ENCODE assay signal across 8 cellular contexts in the genomic region with DNA sequence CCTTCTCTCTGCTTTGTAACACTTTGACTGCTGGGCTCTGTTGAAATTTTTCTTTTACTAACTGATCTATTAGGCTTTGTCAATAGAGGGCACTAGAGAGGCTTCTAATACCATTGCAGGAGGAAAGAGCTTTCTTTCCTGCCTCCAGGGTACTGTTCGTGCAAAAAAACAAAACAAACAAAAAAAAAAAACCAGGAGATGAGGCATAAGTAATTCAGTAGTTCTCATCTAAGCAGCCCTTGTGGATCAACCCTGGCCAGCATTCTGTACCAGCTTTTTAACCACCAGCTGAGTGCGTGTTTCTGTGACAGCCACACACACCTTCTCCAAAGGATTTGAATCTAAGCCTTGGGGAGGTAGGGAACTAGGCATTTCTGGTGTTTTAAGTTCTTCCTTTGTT.
DNase-seq lines count a peak whose midpoint lies in the region; ATAC-seq and TF ChIP-seq lines count a peak whose summit lies in the region.

No MANE protein-coding gene starts in this region.

- H3K4me1 ChIP-seq in Caco-2: no peaks in the 10 kb centered on the region
- H3K4me1 ChIP-seq in Loucy (ENCODE audit: insufficient read depth, low read length, poor library complexity, severe bottlenecking): peaks cover 6% of the 10 kb centered on the region

- H4K20me1 ChIP-seq in Loucy (ENCODE audit: insufficient read depth, low read length, poor library complexity, severe bottlenecking) (no peaks in the 10 kb centered on the region), SU-DHL-6 (ENCODE audit: low read depth, low read length) (no peaks in the 10 kb centered on the region)

- H3K27me3 Mint-ChIP-seq in Caco-2 (ENCODE audit: insufficient read depth, unreplicated experiment) (no peaks in the 10 kb centered on the region), mesothelial cell of epicardium (ENCODE audit: low read depth) (no peaks in the 10 kb centered on the region)
- H3K27me3 Mint-ChIP-seq in activated T-helper 1 cell treated with anti-CD3 and anti-CD28 coated beads, Interleukin-12 subunit alpha, Interleukin-12 subunit beta, Interleukin-2, Interleukin-4 antibody, amounts not matched to agents 30 ng/mL and 10 ng/mL and 1 ng/mL, durations not matched to agents 14 hours and 24 hours and 36 hours (ENCODE audit: insufficient read depth): no peaks in the 10 kb centered on the region

- TF ChIP-seq CTCF in Caco-2 (IDR thresholded peaks at IDR 0.05; ENCODE audit: insufficient read depth in 1 of 2, low read depth in 1 of 2, low read length in 1 of 2, severe bottlenecking in 1 of 2, unreplicated experiment in 1 of 2) (peak; percentile 51 to 62), Loucy (conservative IDR thresholded peaks at IDR 0.05; ENCODE audit: low read length) (peak; percentile 80), SU-DHL-6 (IDR thresholded peaks at IDR 0.05; ENCODE audit: insufficient read depth, low read length, poor library complexity, severe bottlenecking) (peak; percentile 26), mesothelial cell of epicardium (IDR thresholded peaks at IDR 0.05; ENCODE audit: unreplicated experiment) (no peak)

- H3K9me2 ChIP-seq in Loucy (replicated peaks; ENCODE audit: low read depth, low read length): no peaks in the 10 kb centered on the region
- no peaks in the 10 kb centered on the region for H3K9me2 ChIP-seq in SU-DHL-6 (replicated peaks; ENCODE audit: insufficient read depth, low read length)

- H3F3A ChIP-seq in Loucy (ENCODE audit: low read depth) (no peaks in the 10 kb centered on the region), SU-DHL-6 (ENCODE audit: insufficient read depth) (no peaks in the 10 kb centered on the region)

- DNase-seq in Caco-2 (peak in 1 of 2 experiments; percentile 23), iPS DF 4.7 (ENCODE audit: extremely low read depth, low spot score) (peak; percentile 36), T-helper 9 cell (no peak), mesothelial cell of epicardium (ENCODE audit: low spot score in 2 of 2, unreplicated experiment in 2 of 2) (no peak)
- DNase-seq in activated T-helper 1 cell treated with anti-CD3 and anti-CD28 coated beads, Interleukin-12 subunit alpha, Interleukin-12 subunit beta, Interleukin-2, Interleukin-4 antibody, amounts not matched to agents 30 ng/mL and 10 ng/mL and 1 ng/mL, durations not matched to agents 14 hours and 24 hours and 36 hours (ENCODE audit: low spot score): no peak

- intact Hi-C loops in Caco-2 (cut with micrococcal nuclease; ENCODE audit: unreplicated experiment): loop anchor here (2.0 kb wide), 1 partner anchor 1763 kb away; no protein-coding TSS in a partner anchor
- intact Hi-C loops in activated T-helper 1 cell treated with anti-CD3 and anti-CD28 coated beads, Interleukin-12 subunit alpha, Interleukin-12 subunit beta, Interleukin-2, Interleukin-4 antibody, amounts not matched to agents 30 ng/mL and 10 ng/mL and 1 ng/mL, durations not matched to agents 14 hours and 24 hours and 36 hours (cut with micrococcal nuclease): loop anchor here (2.0 to 5.0 kb wide), 2 partner anchors 1714 to 1763 kb away; no protein-coding TSS in a partner anchor

- H3K27me3 ChIP-seq in Caco-2 (replicated peaks; ENCODE audit: control insufficient read depth, insufficient read depth, low read length) (no peaks in the 10 kb centered on the region), Loucy (ENCODE audit: insufficient read depth, low read length, poor library complexity, severe bottlenecking) (no peaks in the 10 kb centered on the region), SU-DHL-6 (ENCODE audit: low read length) (no peaks in the 10 kb centered on the region)

- POLR2A ChIA-PET in Caco-2 (lab: Charles Lee): no interaction called here

- H3K79me2 ChIP-seq in Loucy (ENCODE audit: insufficient read depth, low read length) (no peaks in the 10 kb centered on the region), SU-DHL-6 (ENCODE audit: insufficient read depth, low read length) (no peaks in the 10 kb centered on the region)

- H3K4me3 Mint-ChIP-seq in Caco-2 (ENCODE audit: unreplicated experiment): no peak overlapping the region
- H3K4me3 Mint-ChIP-seq in activated T-helper 1 cell treated with anti-CD3 and anti-CD28 coated beads, Interleukin-12 subunit alpha, Interleukin-12 subunit beta, Interleukin-2, Interleukin-4 antibody, amounts not matched to agents 30 ng/mL and 10 ng/mL and 1 ng/mL, durations not matched to agents 14 hours and 24 hours and 36 hours: no peak overlapping the region
- no peak overlapping the region for H3K4me3 Mint-ChIP-seq in mesothelial cell of epicardium

- H3K4me2 ChIP-seq in Loucy (ENCODE audit: low read depth, low read length, poor library complexity, severe bottlenecking) (peak overlapping the region; percentile 29), SU-DHL-6 (ENCODE audit: low read depth, low read length, poor library complexity, severe bottlenecking) (no peak overlapping the region)

- H3K9me3 Mint-ChIP-seq in Caco-2 (ENCODE audit: unreplicated experiment) (no peaks in the 10 kb centered on the region), mesothelial cell of epicardium (peaks cover 12% of the 10 kb centered on the region)
- no peaks in the 10 kb centered on the region for H3K9me3 Mint-ChIP-seq in activated T-helper 1 cell treated with anti-CD3 and anti-CD28 coated beads, Interleukin-12 subunit alpha, Interleukin-12 subunit beta, Interleukin-2, Interleukin-4 antibody, amounts not matched to agents 30 ng/mL and 10 ng/mL and 1 ng/mL, durations not matched to agents 14 hours and 24 hours and 36 hours

- H3K27ac Mint-ChIP-seq in Caco-2 (ENCODE audit: unreplicated experiment) (no peak overlapping the region), mesothelial cell of epicardium (no peak overlapping the region)
- H3K27ac Mint-ChIP-seq in activated T-helper 1 cell treated with anti-CD3 and anti-CD28 coated beads, Interleukin-12 subunit alpha, Interleukin-12 subunit beta, Interleukin-2, Interleukin-4 antibody, amounts not matched to agents 30 ng/mL and 10 ng/mL and 1 ng/mL, durations not matched to agents 14 hours and 24 hours and 36 hours: no peak overlapping the region

- H3K36me3 ChIP-seq in Caco-2 (ENCODE audit: control insufficient read depth, insufficient read depth, low read length): no peaks in the 10 kb centered on the region
- no peaks in the 10 kb centered on the region for H3K36me3 ChIP-seq in Loucy (ENCODE audit: insufficient read depth, low read length)
- no peaks in the 10 kb centered on the region for H3K36me3 ChIP-seq in SU-DHL-6 (ENCODE audit: low read length)

- H3K27ac ChIP-seq in SU-DHL-6 (ENCODE audit: low read depth, low read length): no peak overlapping the region

- H3K4me3 ChIP-seq in Caco-2 (ENCODE audit: low read depth, low read length) (no peak overlapping the region), Loucy (ENCODE audit: low read length, poor library complexity, severe bottlenecking) (peak overlapping the region; percentile 8), SU-DHL-6 (ENCODE audit: insufficient read depth, low read length, poor library complexity, severe bottlenecking) (no peak overlapping the region)

- CTCF ChIA-PET in Caco-2 (lab: Charles Lee): interaction anchor here (0.6 to 1.1 kb wide), 3 partner anchors 10 to 1846 kb away, joined by 3 to 4 read pairs (median 3); no protein-coding TSS in a partner anchor

- H3K9ac ChIP-seq in Loucy (ENCODE audit: low read depth, low read length, poor library complexity, severe bottlenecking): peak overlapping the region; percentile 19
- no peak overlapping the region for H3K9ac ChIP-seq in SU-DHL-6 (ENCODE audit: low read length)

- peak; percentile 68 for ATAC-seq in GM21381 (IDR thresholded peaks at IDR 0.05; ENCODE audit: unreplicated experiment)

- no peaks in the 10 kb centered on the region for H3K9me3 ChIP-seq in Caco-2
- H3K9me3 ChIP-seq in Loucy (ENCODE audit: insufficient read depth, low read depth, low read length): no peaks in the 10 kb centered on the region
- no peaks in the 10 kb centered on the region for H3K9me3 ChIP-seq in SU-DHL-6 (ENCODE audit: insufficient read depth, low read length)

- H3K4me1 Mint-ChIP-seq in Caco-2 (ENCODE audit: low read depth, unreplicated experiment) (no peaks in the 10 kb centered on the region), mesothelial cell of epicardium (peaks cover under 1% of the 10 kb centered on the region)
- H3K4me1 Mint-ChIP-seq in activated T-helper 1 cell treated with anti-CD3 and anti-CD28 coated beads, Interleukin-12 subunit alpha, Interleukin-12 subunit beta, Interleukin-2, Interleukin-4 antibody, amounts not matched to agents 30 ng/mL and 10 ng/mL and 1 ng/mL, durations not matched to agents 14 hours and 24 hours and 36 hours (ENCODE audit: low read depth): no peaks in the 10 kb centered on the region

- peak overlapping the region; percentile 76; the same call in 1 of the 2 replicates for H2AFZ ChIP-seq in Loucy (ENCODE audit: low read length)
- no peak overlapping the region for H2AFZ ChIP-seq in SU-DHL-6 (ENCODE audit: low read depth, low read length, severe bottlenecking)

- no TSS peak for BruUV-seq in Caco-2 (replicated peaks; lab: Mats Ljungman, UMichigan)

- no peaks in the 10 kb centered on the region for H3K36me3 Mint-ChIP-seq in Caco-2 (ENCODE audit: insufficient read depth, unreplicated experiment)
- no peaks in the 10 kb centered on the region for H3K36me3 Mint-ChIP-seq in activated T-helper 1 cell treated with anti-CD3 and anti-CD28 coated beads, Interleukin-12 subunit alpha, Interleukin-12 subunit beta, Interleukin-2, Interleukin-4 antibody, amounts not matched to agents 30 ng/mL and 10 ng/mL and 1 ng/mL, durations not matched to agents 14 hours and 24 hours and 36 hours (ENCODE audit: low read depth)
- peaks cover 9% of the 10 kb centered on the region for H3K36me3 Mint-ChIP-seq in mesothelial cell of epicardium
